In genomic region chr1:24901791-24902470, GRCh38 we compare ENCODE assay signal across 13 cellular contexts. TPM values are rescaled to one million over a fixed set of nuclear protein-coding genes. Genes with fewer than 3 reads are reported as not detected.
A peak's percentile ranks its signal among the peaks of the same experiment; 100 is the strongest.
DNase-seq lines count a peak whose midpoint lies in the region; ATAC-seq, FAIRE-seq and TF ChIP-seq lines count a peak whose summit lies in the region.
"Had no signal": no experiment of that assay in that cellular context is flagged by ENCODE, and none has a peak within 500 bp of the region (broad histone marks: within the 10 kb centered on the region; RNA-seq: fewer than 3 reads in every experiment).

No MANE protein-coding gene starts in this region.

- no peak for ATAC-seq in activated CD4-positive, CD25-positive, alpha-beta regulatory T cell treated with anti-CD3 and anti-CD28 coated beads, Interleukin-2, amount 50 U/mL, for 24 hours
- ATAC-seq in GM12878 (no peak), sciatic nerve (no peak), psoas muscle (no peak), HG03442 (IDR thresholded peaks at IDR 0.05; ENCODE audit: unreplicated experiment) (no peak)
- ATAC-seq: GM23338 had no signal

- no TSS peak for BruUV-seq in GM12878 (replicated peaks; lab: Mats Ljungman, UMichigan)

- no peak overlapping the region for H2BK20ac ChIP-seq in H9 (ENCODE audit: low read depth, low read length, poor library complexity, severe bottlenecking)

- no peak overlapping the region for H3K23ac ChIP-seq in H9 (ENCODE audit: insufficient read length, low read depth, low read length)

- H3K36me3 Mint-ChIP-seq in H9 (ENCODE audit: insufficient read depth in 1 of 3, low read depth in 3 of 3), result no peaks in the 10 kb centered on the region

- H3K14ac ChIP-seq in H9 (ENCODE audit: insufficient read depth, low read length), result no peak overlapping the region

- RAD21 ChIA-PET in GM12878 (lab: Charles Lee; ENCODE audit: unreplicated experiment), result interaction anchor here (1.4 to 4.2 kb wide), 4 partner anchors 19 to 53 kb away, joined by 5 to 42 read pairs (median 7); partner anchors contain the start of gene RUNX3

- no peak overlapping the region for H3T11ph ChIP-seq in H9 (ENCODE audit: low read length)

- no peak for TF ChIP-seq EP300 in GM12878 (IDR thresholded peaks at IDR 0.05; ENCODE audit: borderline replicate concordance in 1 of 2, control insufficient read depth in 1 of 2, low read depth in 2 of 2, low read length in 2 of 2)

- no peak overlapping the region for H2BK120ac ChIP-seq in H9 (ENCODE audit: low read depth, low read length, poor library complexity, severe bottlenecking)

- H3K79me2 ChIP-seq in H9 (ENCODE audit: insufficient read depth, low read length) (no peaks in the 10 kb centered on the region), GM12878 (ENCODE audit: control insufficient read depth, insufficient read depth, low read length) (no peaks in the 10 kb centered on the region)

- H3K9me3 Mint-ChIP-seq in H9, result no peaks in the 10 kb centered on the region
- H3K9me3 Mint-ChIP-seq: activated B cell treated with CpG ODN at 0.5 μM for 24 hours, GM23338 had no signal

- no peak overlapping the region for H3K4me3 ChIP-seq in GM12878
- H3K4me3 ChIP-seq in psoas muscle, result no peak overlapping the region
- H3K4me3 ChIP-seq in foreskin fibroblast (ENCODE audit: low read depth in 1 of 2, low read length in 2 of 2), result no peak overlapping the region
- H3K4me3 ChIP-seq: GM23338 had no signal

- CTCF ChIA-PET in GM12878 (lab: Yijun Ruan, JAX), result interaction anchor here (1.0 to 8.0 kb wide), 5 partner anchors 23 to 199 kb away, joined by 3 to 133 read pairs (median 4); no protein-coding TSS in a partner anchor

- H3K27ac ChIP-seq in H9 (ENCODE audit: insufficient read length, low read depth, low read length), result no peak overlapping the region
- no peak overlapping the region for H3K27ac ChIP-seq in GM12878 (ENCODE audit: control insufficient read depth, insufficient read depth)
- no peak overlapping the region for H3K27ac ChIP-seq in psoas muscle
- H3K27ac ChIP-seq: 22Rv1 had no signal

- H3K4me3 Mint-ChIP-seq in H9, result no peak overlapping the region
- H3K4me3 Mint-ChIP-seq: activated B cell treated with CpG ODN at 0.5 μM for 24 hours, GM23338 had no signal

- peak; percentile 73 for TF ChIP-seq POLR2A in GM12878 (IDR thresholded peaks at IDR 0.05; ENCODE audit: low read depth, low read length)

- intact Hi-C loops in GM12878 (cut with micrococcal nuclease; ENCODE audit: unreplicated experiment), result no loop called here
- intact Hi-C loops in sciatic nerve (cut with DNase I), result no loop called here
- intact Hi-C loops in psoas muscle (cut with DNase I), result no loop called here

- H3K9me3 ChIP-seq in H9 (ENCODE audit: control insufficient read depth, low read depth, low read length) (no peaks in the 10 kb centered on the region), GM12878 (replicated peaks; ENCODE audit: control insufficient read depth, insufficient read depth, low read length) (no peaks in the 10 kb centered on the region), psoas muscle (no peaks in the 10 kb centered on the region)

- FAIRE-seq in GM12878 (lab: Jason Lieb, UNC), result no peak

- H3K4me2 ChIP-seq in H9 (ENCODE audit: insufficient read depth, insufficient read length, low read length), result no peak overlapping the region
- H3K4me2 ChIP-seq in GM12878 (ENCODE audit: control insufficient read depth, insufficient read depth), result no peak overlapping the region
- H3K4me2 ChIP-seq: GM23338 had no signal

- H4K5ac ChIP-seq in H9 (ENCODE audit: insufficient read length, low read depth, low read length), result no peak overlapping the region

- TF ChIP-seq RAD21 in GM12878 (IDR thresholded peaks at IDR 0.05; ENCODE audit: insufficient read depth, low read depth, low read length), result no peak

- H3K56ac ChIP-seq in H9 (ENCODE audit: insufficient read length, low read depth, low read length), result no peak overlapping the region

- H4K20me1 ChIP-seq in H9 (ENCODE audit: control insufficient read depth, insufficient read depth, insufficient read length) (peaks cover 3% of the 10 kb centered on the region), GM12878 (ENCODE audit: control insufficient read depth, insufficient read depth) (peaks cover 10% of the 10 kb centered on the region; the same call in 1 of the 2 replicates)

- no peaks in the 10 kb centered on the region for H3K23me2 ChIP-seq in H9 (ENCODE audit: insufficient read length, low read depth, low read length, poor library complexity, severe bottlenecking)

- TF ChIP-seq CTCF in H9 (conservative IDR thresholded peaks at IDR 0.05) (no peak), GM12878 (IDR thresholded peaks at IDR 0.05 in 2 of 3, conservative IDR thresholded peaks at IDR 0.05 in 1 of 3; ENCODE audit: control insufficient read depth in 2 of 3, extremely low read depth in 1 of 3, insufficient read depth in 1 of 3, low read depth in 3 of 3, low read length in 3 of 3) (no peak), psoas muscle (IDR thresholded peaks at IDR 0.05) (no peak), foreskin fibroblast (IDR thresholded peaks at IDR 0.05; ENCODE audit: low read depth, low read length) (no peak)

- H4K8ac ChIP-seq in H9 (replicated peaks; ENCODE audit: insufficient read length, low read depth, low read length), result no peak overlapping the region

- no CpG with 5 or more reads among the region's 38 CpGs for WGBS in H9 (ENCODE audit: extremely low coverage, insufficient read length, low lambda C conversion rate)
- WGBS in GM12878 (ENCODE audit: insufficient coverage, insufficient replicate concordance, low lambda C conversion rate, missing lambda C conversion rate), result 91% methylated on average over 37 of the region's 38 CpGs
- 89 to 91% (median 91%) methylated on average over 32 to 38 of the region's 38 CpGs for whole genome bisulfite sequencing in psoas muscle, 3 donors

- H3K27ac Mint-ChIP-seq in H9, result no peak overlapping the region; a peak in 1 of 7 replicates
- H3K27ac Mint-ChIP-seq: activated B cell treated with CpG ODN at 0.5 μM for 24 hours, GM23338 had no signal

- DNase-seq in activated CD4-positive, CD25-positive, alpha-beta regulatory T cell treated with anti-CD3 and anti-CD28 coated beads, Interleukin-2, amount 50 U/mL, for 72 hours, result peak; percentile 27
- DNase-seq in H9 (peak; percentile 27), GM12878 (ENCODE audit: low read depth, low spot score) (no peak), sciatic nerve (ENCODE audit: low spot score) (peak; percentile 56), psoas muscle (no peak), foreskin fibroblast (no peak)
- DNase-seq: activated B cell treated with CpG ODN at 0.5 μM for 24 hours, cortex of kidney, NCI-H2107 had no signal

- H2AK5ac ChIP-seq in H9 (ENCODE audit: insufficient read length, low read length), result no peak overlapping the region

- H3K4me1 ChIP-seq in H9 (ENCODE audit: insufficient read depth, low read length) (no peaks in the 10 kb centered on the region), GM12878 (ENCODE audit: control insufficient read depth, insufficient read depth, low read length) (peaks cover 7% of the 10 kb centered on the region), psoas muscle (no peaks in the 10 kb centered on the region)

- H2BK12ac ChIP-seq in H9 (ENCODE audit: insufficient read length, low read depth, low read length), result no peak overlapping the region

- in situ Hi-C loops in GM12878 (cut with MboI), result no loop called here

- H2BK15ac ChIP-seq in H9 (ENCODE audit: low read depth, low read length), result no peak overlapping the region

- H3K27me3 ChIP-seq in H9 (ENCODE audit: insufficient read depth, low read length), result no peaks in the 10 kb centered on the region
- H3K27me3 ChIP-seq in GM12878 (replicated peaks in 1 of 2; ENCODE audit: control insufficient read depth in 2 of 2, insufficient read depth in 2 of 2, low read length in 1 of 2), result no peaks in the 10 kb centered on the region
- peaks cover 0 to 14% (median 5%) of the 10 kb centered on the region in 3 donors for H3K27me3 ChIP-seq in psoas muscle (ENCODE audit: insufficient read depth in 3 of 3, low read length in 2 of 3)

- no peak overlapping the region for H4K91ac ChIP-seq in H9 (ENCODE audit: insufficient read length, low read depth, low read length)

- H3K18ac ChIP-seq in H9 (ENCODE audit: insufficient read length, low read depth, low read length), result no peak overlapping the region

- H3K4ac ChIP-seq in H9 (ENCODE audit: low read depth, low read length), result no peak overlapping the region

- H2AFZ ChIP-seq in H9 (ENCODE audit: low read length), result no peak overlapping the region
- no peak overlapping the region for H2AFZ ChIP-seq in GM12878 (ENCODE audit: control insufficient read depth, low read depth, low read length)
- H2AFZ ChIP-seq: GM23338 had no signal

- peaks cover 2% of the 10 kb centered on the region; the same call in 1 of the 2 replicates for H3K27me3 Mint-ChIP-seq in H9 (ENCODE audit: low read depth)
- H3K27me3 Mint-ChIP-seq: activated B cell treated with CpG ODN at 0.5 μM for 24 hours had no signal

- peaks cover 0 to 18% of the 10 kb centered on the region in 2 experiments; a peak in 3 of 4 replicates for H3K4me1 Mint-ChIP-seq in H9

- H2BK5ac ChIP-seq in H9 (ENCODE audit: insufficient read length, low read length), result no peak overlapping the region

- POLR2A ChIA-PET in GM12878 (lab: Charles Lee), result interaction anchor here (0.5 to 1.4 kb wide), 5 partner anchors 11 to 361 kb away, joined by 3 to 5 read pairs (median 3); no protein-coding TSS in a partner anchor

- no peak overlapping the region for H3K9ac ChIP-seq in H9 (ENCODE audit: extremely low read depth, insufficient read length, low read length)
- H3K9ac ChIP-seq in GM12878 (ENCODE audit: control insufficient read depth, insufficient read depth, low read length), result no peak overlapping the region

- SMC1A ChIA-PET in GM12878 (lab: Charles Lee; ENCODE audit: uncharacterized antibody, unreplicated experiment), result interaction anchor here (0.8 to 6.5 kb wide), 5 partner anchors 25 to 303 kb away, joined by 3 to 69 read pairs (median 4); no protein-coding TSS in a partner anchor

- H3K36me3 ChIP-seq in GM12878 (ENCODE audit: control insufficient read depth in 2 of 2, insufficient read depth in 2 of 2, low read length in 1 of 2), result peaks cover 21 to 60% of the 10 kb centered on the region in 2 experiments; a peak in 3 of 4 replicates
- no peaks in the 10 kb centered on the region for H3K36me3 ChIP-seq in psoas muscle (ENCODE audit: insufficient read depth in 1 of 2, low read depth in 1 of 2)

- no peaks in the 10 kb centered on the region for H3K79me1 ChIP-seq in H9 (ENCODE audit: insufficient read depth, low read depth, low read length, poor library complexity, severe bottlenecking)

RNA-seq across cellular contexts. Expression of gene RUNX3, which starts 28.1 kb away (rescaled TPM):
- total RNA-seq in H9 (2021) (0.33 and 0.35 TPM in 2 replicates), GM12878 (2014; rRNA removed) (25.8 and 33.5 TPM in 2 replicates), GM12878 (2014; rRNA removed; fragmentation: Illumina TruSeq; extraction: Trizol) (18.4 and 19.0 TPM in 2 replicates), GM12878 (2021) (148 and 151 TPM in 2 replicates), sciatic nerve (2.0 TPM), psoas muscle (under 1 TPM; 0.28 to 0.59 (median 0.58) TPM)
- total RNA-seq in GM12878 (2013; cell fraction: nucleolus; rRNA removed), result 101 and 106 TPM in 2 replicates
- 44.1 TPM for polyA plus RNA-seq in GM12878 (2011; ENCODE audit: low read depth)
- polyA plus RNA-seq in GM12878 (2011; rRNA removed) (15.0 and 25.8 TPM in 2 replicates), GM12878 (2014; fragmentation: Illumina TruSeq; extraction: Trizol) (48.8 and 61.7 TPM in 2 replicates), GM12878 (2014; fragmentation: Nextera tagmentation; extraction: Ambion mirVana) (10 to 100 TPM; 21.6 to 26.3 TPM), GM12878 (2014; rRNA removed) (64.7 and 79.6 TPM in 2 replicates), GM12878 (2016; fragmentation: Nextera tagmentation; extraction: Ambion mirVana) (10 to 100 TPM; 29.3 to 34.0 TPM), psoas muscle (under 1 TPM; 0.16 to 0.20 (median 0.18) TPM)
- 45.6 and 51.9 TPM in 2 replicates for polyA plus RNA-seq in GM12878 (2011; cell fraction: cytosol; rRNA removed)
- polyA plus RNA-seq in GM12878 (2011; cell fraction: nucleus; rRNA removed), result 72.8 and 112 TPM in 2 replicates
- polyA plus RNA-seq in GM12878 (2012), result 91.6 and 104 TPM in 2 replicates
- polyA minus RNA-seq in GM12878 (2011; rRNA and poly(A)+ RNA removed), result 20.0 and 31.7 TPM in 2 replicates
- 30.6 and 47.6 TPM in 2 replicates for polyA minus RNA-seq in GM12878 (2011; cell fraction: cytosol; rRNA and poly(A)+ RNA removed)
- polyA minus RNA-seq in GM12878 (2011; cell fraction: nucleus; rRNA and poly(A)+ RNA removed), result 30.8 and 46.2 TPM in 2 replicates

Comparison
In these comparisons a context has a peak if more than half of its experiments do, and no peak if none do; other contexts are left out.
1. DNase-seq: peak in activated CD4-positive, CD25-positive, alpha-beta regulatory T cell treated with anti-CD3 and anti-CD28 coated beads, Interleukin-2, amount 50 U/mL, for 72 hours (single experiment), H9 (single experiment) and sciatic nerve (single experiment); none in GM12878 (single experiment), psoas muscle (0 of 2) and foreskin fibroblast (0 of 2).